In the genomic region with DNA sequence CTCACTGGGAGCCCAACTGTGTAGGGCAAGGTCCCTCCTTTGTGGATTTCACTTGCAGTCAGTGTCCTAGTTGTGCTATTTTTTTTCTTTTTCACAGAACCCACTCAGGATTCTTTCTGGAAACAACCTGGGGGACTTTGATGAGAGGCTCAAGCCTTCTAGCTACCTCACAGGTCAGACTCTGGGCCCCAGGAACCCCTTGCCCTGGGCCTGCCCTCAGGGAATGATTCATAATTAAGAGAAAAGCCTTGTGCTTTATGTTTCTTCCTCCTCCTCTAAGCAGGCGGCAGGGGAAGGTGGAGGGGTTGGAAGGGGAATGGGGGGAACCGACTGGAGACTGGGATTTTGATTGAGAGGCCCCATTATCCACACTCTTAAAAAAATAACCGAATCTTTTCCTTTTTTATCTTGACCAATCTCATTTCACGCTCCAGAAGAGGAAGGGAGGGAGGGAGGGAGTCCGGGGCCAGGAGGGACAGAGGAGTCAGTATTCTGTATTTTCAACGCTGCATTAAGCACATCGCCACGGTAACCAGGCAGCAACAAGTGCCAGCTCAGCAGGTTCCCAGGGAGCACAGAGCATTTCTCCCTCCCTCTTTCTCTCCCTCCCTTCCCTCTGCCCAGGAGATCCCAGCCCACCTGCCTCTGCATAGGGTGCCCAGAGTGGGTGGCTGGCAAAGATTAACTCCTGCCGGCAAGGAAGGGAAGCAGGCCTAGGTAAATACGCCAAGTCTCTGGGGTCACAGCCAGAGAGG, we compare ENCODE assay signal across 9 cellular contexts. TPM values are rescaled to one million over a fixed set of nuclear protein-coding genes. Genes with fewer than 3 reads are reported as not detected.
DNase-seq lines count a peak whose midpoint lies in the region; ATAC-seq and TF ChIP-seq lines count a peak whose summit lies in the region.
"Had no signal": no experiment of that assay in that cellular context is flagged by ENCODE, and none has a peak within 500 bp of the region (broad histone marks: within the 10 kb centered on the region; RNA-seq: fewer than 3 reads in every experiment).

No MANE protein-coding gene starts in this region.

- H3K4me3 Mint-ChIP-seq in T-helper 17 cell = no peak overlapping the region
- H3K4me3 Mint-ChIP-seq: CD4-positive, alpha-beta T cell had no signal

- H3K4me1 ChIP-seq in BLaER1 treated with 17β-estradiol and CSF1 and Interleukin-3, amounts not matched to agents 10 nM and 100 nM = peaks cover 33 to 54% (median 37%) of the 10 kb centered on the region in 10 experiments
- no peaks in the 10 kb centered on the region for H3K4me1 ChIP-seq in BE2C

- no peaks in the 10 kb centered on the region for H3K36me3 ChIP-seq in BLaER1 treated with 17β-estradiol and CSF1 and Interleukin-3, amounts not matched to agents 10 nM and 100 nM
- H3K36me3 ChIP-seq in BE2C = no peaks in the 10 kb centered on the region

- H3K9me3 ChIP-seq in BLaER1 treated with 17β-estradiol and CSF1 and Interleukin-3, amounts not matched to agents 10 nM and 100 nM (replicated peaks in 1 of 11) = no peaks in the 10 kb centered on the region
- H3K9me3 ChIP-seq in BE2C (no peaks in the 10 kb centered on the region), T-helper 17 cell (ENCODE audit: control insufficient read depth, low read length, poor library complexity, severe bottlenecking) (no peaks in the 10 kb centered on the region)

- DNase-seq in NCI-H1694 (lab: John Stamatoyannopoulos, UW) = peak; percentile 12
- peak; percentile 23 for DNase-seq in amniotic stem cell (lab: John Stamatoyannopoulos, UW)
- peak; percentile 96 for DNase-seq in kidney tubule cell (ENCODE audit: low spot score)
- no peak for DNase-seq in NK-92 treated with Interleukin-12 subunit alpha and Interleukin-12 subunit beta, amount 100 ng/mL, for 24 hours (lab: John Stamatoyannopoulos, UW)
- no peak for DNase-seq in BE2C
- DNase-seq in T-helper 17 cell = no peak
- DNase-seq in DMS114 treated with DMSO at 0.1 percent for 48 hours (lab: John Stamatoyannopoulos, UW; ENCODE audit: unreplicated experiment) = no peak
- DNase-seq: CD4-positive, alpha-beta T cell had no signal

- H3K27me3 ChIP-seq in BLaER1 treated with 17β-estradiol and CSF1 and Interleukin-3, amounts not matched to agents 10 nM and 100 nM = no peaks in the 10 kb centered on the region
- H3K27me3 ChIP-seq in BE2C = no peaks in the 10 kb centered on the region

- peak overlapping the region in 3 of 11 experiments; percentile 47 to 69 (median 51); a peak in 4 of 22 replicates for H3K27ac ChIP-seq in BLaER1 treated with 17β-estradiol and CSF1 and Interleukin-3, amounts not matched to agents 10 nM and 100 nM

- no peaks in the 10 kb centered on the region for H3K27me3 Mint-ChIP-seq in T-helper 17 cell
- H3K27me3 Mint-ChIP-seq: CD4-positive, alpha-beta T cell had no signal

- no peak overlapping the region for H3K27ac Mint-ChIP-seq in T-helper 17 cell
- H3K27ac Mint-ChIP-seq: CD4-positive, alpha-beta T cell had no signal

- no peak for ATAC-seq in T-helper 17 cell

- H3K9ac ChIP-seq in BLaER1 treated with 17β-estradiol and CSF1 and Interleukin-3, amounts not matched to agents 10 nM and 100 nM = peak overlapping the region in 2 of 11 experiments; percentile 31 to 58; a peak in 2 of 22 replicates

- H3K4me2 ChIP-seq in BLaER1 treated with 17β-estradiol and CSF1 and Interleukin-3, amounts not matched to agents 10 nM and 100 nM = peak overlapping the region; percentile 10 to 84 (median 37); a peak in 17 of 22 replicates

- TF ChIP-seq CTCF in BE2C (IDR thresholded peaks at IDR 0.05; ENCODE audit: low read depth, low read length) = no peak

- no peaks in the 10 kb centered on the region for H3K36me3 Mint-ChIP-seq in T-helper 17 cell (ENCODE audit: low read depth)

- H4K20me1 ChIP-seq in BLaER1 treated with 17β-estradiol and CSF1 and Interleukin-3, amounts not matched to agents 10 nM and 100 nM = no peaks in the 10 kb centered on the region

- H3K4me1 Mint-ChIP-seq in T-helper 17 cell = peaks cover 18% of the 10 kb centered on the region

- H3K4me3 ChIP-seq in BLaER1 treated with 17β-estradiol and CSF1 and Interleukin-3, amounts not matched to agents 10 nM and 100 nM = no peak overlapping the region
- H3K4me3 ChIP-seq in BE2C (ENCODE audit: low read depth, low read length) = no peak overlapping the region

RNA-seq across cellular contexts. Expression of gene PSD4, which starts 51.9 kb away (rescaled TPM):
- polyA plus RNA-seq in BE2C (2012; ENCODE audit: insufficient read depth, insufficient read length, low read depth) = 0.26 TPM
- total RNA-seq in T-helper 17 cell = 100 to 1,000 TPM; 141 to 160 TPM

RNA-seq across cellular contexts. Expression of gene PAX8, which starts 53.0 kb away (rescaled TPM):
- not detected for polyA plus RNA-seq in BE2C (2012; ENCODE audit: insufficient read depth, insufficient read length, low read depth)
- total RNA-seq in T-helper 17 cell = 1 to 10 TPM in 1 of 2 donors, under 1 TPM in 1; 0.21 to 1.4 TPM

Comparison
In these comparisons a context has a peak if more than half of its experiments do, and no peak if none do; other contexts are left out.
1. DNase-seq: peak in NCI-H1694 (single experiment), amniotic stem cell (single experiment) and kidney tubule cell (single experiment); none in NK-92 treated with Interleukin-12 subunit alpha and Interleukin-12 subunit beta, amount 100 ng/mL, for 24 hours (single experiment), BE2C (single experiment), T-helper 17 cell (0 of 3) and DMS114 treated with DMSO at 0.1 percent for 48 hours (single experiment).